8 cellular contexts compared by ENCODE assay signal in the genomic region with DNA sequence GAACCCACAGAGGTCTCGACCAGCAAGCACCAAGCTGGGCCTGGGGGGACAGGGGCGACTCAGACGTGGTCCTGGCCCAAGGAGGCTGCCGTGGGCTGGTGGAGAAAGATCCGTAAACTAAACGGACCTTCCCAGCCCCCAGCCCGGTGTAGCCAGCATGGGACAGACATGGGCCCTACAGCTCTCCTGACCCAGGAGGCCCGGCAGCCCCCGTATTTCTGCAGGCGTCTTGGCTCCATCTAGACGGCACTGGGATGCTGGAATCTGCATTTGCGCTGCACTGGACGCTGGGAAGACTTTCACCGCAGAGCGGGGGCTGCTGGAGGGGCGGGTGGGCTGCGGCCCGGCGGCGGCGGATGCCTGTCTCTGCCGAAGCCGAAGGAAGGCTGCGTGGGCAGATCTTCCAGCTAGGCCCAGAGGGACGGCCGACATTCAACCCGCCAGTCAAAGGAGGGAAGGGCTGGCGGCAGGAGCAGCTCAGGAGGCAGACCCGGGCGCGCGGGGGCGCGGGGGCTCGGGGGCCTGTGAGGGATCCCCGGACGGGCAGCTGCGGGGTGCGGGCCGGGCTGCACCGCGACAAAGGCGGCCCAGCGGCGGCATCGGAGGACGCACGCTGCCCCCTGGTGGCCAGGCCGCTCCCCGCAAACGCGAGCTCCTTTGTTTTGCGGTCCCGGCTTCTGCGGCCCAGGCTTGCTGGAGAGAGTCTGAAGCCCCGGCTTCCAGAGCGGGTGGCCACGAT.
DNase-seq lines count a peak whose midpoint lies in the region; ATAC-seq and TF ChIP-seq lines count a peak whose summit lies in the region.

No MANE protein-coding gene starts in this region.

- H3K27ac ChIP-seq in PC-3 (ENCODE audit: low read length) (no peak overlapping the region), subcutaneous abdominal adipose tissue (ENCODE audit: low read depth, low read length) (no peak overlapping the region)

- H3K36me3 ChIP-seq in PC-3 (ENCODE audit: low read depth, low read length) (no peaks in the 10 kb centered on the region), subcutaneous abdominal adipose tissue (ENCODE audit: control insufficient read depth in 5 of 5, insufficient read depth in 5 of 5, low read length in 5 of 5) (no peaks in the 10 kb centered on the region)

- H3K27me3 Mint-ChIP-seq in activated T-cell treated with anti-CD3 and anti-CD28 coated beads, Interleukin-2, amount 50 U/mL, for 72 hours (ENCODE audit: low read depth): peaks cover 22% of the 10 kb centered on the region
- peaks cover 30% of the 10 kb centered on the region for H3K27me3 Mint-ChIP-seq in nephron progenitor cell (ENCODE audit: low read depth, poor library complexity)

- H3K4me3 ChIP-seq in PC-3 (ENCODE audit: low read length) (peak overlapping the region; percentile 67), subcutaneous abdominal adipose tissue (ENCODE audit: low read depth in 1 of 5, low read length in 5 of 5) (peak overlapping the region in 4 of 5 donors; percentile 36 to 61 (median 46))

- H3K4me1 Mint-ChIP-seq in activated T-cell treated with anti-CD3 and anti-CD28 coated beads, Interleukin-2, amount 50 U/mL, for 72 hours (ENCODE audit: low read depth): no peaks in the 10 kb centered on the region
- peaks cover 22% of the 10 kb centered on the region for H3K4me1 Mint-ChIP-seq in nephron progenitor cell

- no peak overlapping the region for H3K27ac Mint-ChIP-seq in activated T-cell treated with anti-CD3 and anti-CD28 coated beads, Interleukin-2, amount 50 U/mL, for 72 hours
- H3K27ac Mint-ChIP-seq in nephron progenitor cell: no peak overlapping the region

- POLR2A ChIA-PET in PC-3 (lab: Charles Lee; ENCODE audit: unreplicated experiment): no interaction called here

- no peaks in the 10 kb centered on the region for H3K79me2 ChIP-seq in PC-3 (ENCODE audit: low read length)

- H3K4me3 Mint-ChIP-seq in activated T-cell treated with anti-CD3 and anti-CD28 coated beads, Interleukin-2, amount 50 U/mL, for 72 hours: peak overlapping the region in 1 of 2 donors; percentile 20
- peak overlapping the region; percentile 58 for H3K4me3 Mint-ChIP-seq in nephron progenitor cell

- H3K36me3 Mint-ChIP-seq in activated T-cell treated with anti-CD3 and anti-CD28 coated beads, Interleukin-2, amount 50 U/mL, for 72 hours (ENCODE audit: insufficient read depth in 2 of 2): no peaks in the 10 kb centered on the region
- no peaks in the 10 kb centered on the region for H3K36me3 Mint-ChIP-seq in nephron progenitor cell (ENCODE audit: low read depth)

- H3K9me3 ChIP-seq in PC-3 (ENCODE audit: low read length): no peaks in the 10 kb centered on the region
- H3K9me3 ChIP-seq in subcutaneous abdominal adipose tissue (ENCODE audit: control insufficient read depth in 5 of 5, low read length in 5 of 5): no peaks in the 10 kb centered on the region

- H4K20me1 ChIP-seq in PC-3 (ENCODE audit: low read length): no peaks in the 10 kb centered on the region

- H3K9ac ChIP-seq in PC-3 (ENCODE audit: low read length): no peak overlapping the region
- no peak overlapping the region for H3K9ac ChIP-seq in subcutaneous abdominal adipose tissue (ENCODE audit: low read length in 5 of 5)

- CTCF ChIA-PET in PC-3 (lab: Charles Lee): interaction anchor here (0.6 to 2.5 kb wide), 4 partner anchors 15 to 840 kb away, joined by 3 to 39 read pairs (median 6); a partner anchor contains a TSS

- peaks cover 80% of the 10 kb centered on the region for H3K27me3 ChIP-seq in PC-3 (ENCODE audit: low read length)
- H3K27me3 ChIP-seq in subcutaneous abdominal adipose tissue (ENCODE audit: control insufficient read depth in 5 of 5, insufficient read depth in 4 of 5, low read length in 5 of 5): peaks cover 17 to 41% (median 28%) of the 10 kb centered on the region in 5 donors

- peak; percentile 85 for ATAC-seq in HG03159 (IDR thresholded peaks at IDR 0.05; ENCODE audit: unreplicated experiment)
- ATAC-seq in PC-3: peak; percentile 88
- ATAC-seq in activated T-cell treated with anti-CD3 and anti-CD28 coated beads, Interleukin-2, amount 50 U/mL, for 72 hours (replicated peaks in 1 of 2): peak; percentile 80 to 82

- no TSS peak for BruUV-seq in PC-3 (replicated peaks; lab: Mats Ljungman, UMichigan)

- no peaks in the 10 kb centered on the region for H3K9me3 Mint-ChIP-seq in activated T-cell treated with anti-CD3 and anti-CD28 coated beads, Interleukin-2, amount 50 U/mL, for 72 hours
- H3K9me3 Mint-ChIP-seq in nephron progenitor cell: no peaks in the 10 kb centered on the region

- H2AFZ ChIP-seq in PC-3 (ENCODE audit: low read length): peak overlapping the region; percentile 77

- H3K4me1 ChIP-seq in PC-3 (ENCODE audit: insufficient read depth, low read length) (no peaks in the 10 kb centered on the region; the same call in 1 of the 2 replicates), subcutaneous abdominal adipose tissue (ENCODE audit: control insufficient read depth in 5 of 5, insufficient read depth in 5 of 5, low read length in 5 of 5) (peaks cover 0 to 10% (median 9%) of the 10 kb centered on the region in 5 donors)

- peak overlapping the region; percentile 90 for H3K4me2 ChIP-seq in PC-3 (ENCODE audit: low read length)

- no peaks in the 10 kb centered on the region for H3F3A ChIP-seq in PC-3 (ENCODE audit: low read length, unreplicated experiment)

- DNase-seq in DMS79 treated with DMSO at 0.1 percent for 48 hours (lab: John Stamatoyannopoulos, UW) (peak; percentile 21), DMS79 (lab: John Stamatoyannopoulos, UW) (no peak), PC-3 (peak; percentile 68), fibroblast of peridontal ligament (ENCODE audit: extremely low read depth) (peak; percentile 35), nephron progenitor cell (peak; percentile 94)
- DNase-seq in activated T-cell treated with anti-CD3 and anti-CD28 coated beads, Interleukin-2, amount 50 U/mL, for 72 hours: peak; percentile 66 to 76

- no peaks in the 10 kb centered on the region for H3K9me2 ChIP-seq in PC-3 (replicated peaks; ENCODE audit: low read length)

- intact Hi-C loops in PC-3 (cut with micrococcal nuclease): loop anchor here (1.0 to 10.0 kb wide), 4 partner anchors 266 to 1607 kb away; a partner anchor contains a TSS

- TF ChIP-seq CTCF in PC-3 (conservative IDR thresholded peaks at IDR 0.05; ENCODE audit: low read depth, low read length): peak; percentile 88
- peak; percentile 85 for TF ChIP-seq CTCF in nephron progenitor cell (IDR thresholded peaks at IDR 0.05)
